15 cellular contexts compared by ENCODE assay signal in genomic region chr16:84931506-84931905, GRCh38.
"Had no signal": no experiment of that assay in that cellular context is flagged by ENCODE, and none has a peak within 500 bp of the region (broad histone marks: within the 10 kb centered on the region; RNA-seq: fewer than 3 reads in every experiment).

No MANE protein-coding gene starts in this region.

- H3K27me3 Mint-ChIP-seq: activated CD4-positive, alpha-beta memory T cell treated with anti-CD3 and anti-CD28 coated beads for 36 hours; activated CD8-positive, alpha-beta memory T cell treated with anti-CD3 and anti-CD28 coated beads, Interleukin-2, amount 10 ng/mL, durations not matched to agents 7 days and 5 days; activated naive CD4-positive, alpha-beta T cell treated with anti-CD3 and anti-CD28 coated beads, Interleukin-2, amount 50 U/mL, for 24 hours had no signal

- H3K36me3 Mint-ChIP-seq: activated CD4-positive, alpha-beta memory T cell treated with anti-CD3 and anti-CD28 coated beads for 36 hours; activated CD8-positive, alpha-beta memory T cell treated with anti-CD3 and anti-CD28 coated beads, Interleukin-2, amount 10 ng/mL, durations not matched to agents 7 days and 5 days; activated naive CD4-positive, alpha-beta T cell treated with anti-CD3 and anti-CD28 coated beads, Interleukin-2, amount 50 U/mL, for 24 hours had no signal

- H3K4me3 Mint-ChIP-seq: activated CD8-positive, alpha-beta memory T cell treated with anti-CD3 and anti-CD28 coated beads, Interleukin-2, amount 10 ng/mL, durations not matched to agents 7 days and 5 days; activated naive CD4-positive, alpha-beta T cell treated with anti-CD3 and anti-CD28 coated beads, Interleukin-2, amount 50 U/mL, for 24 hours; nephron progenitor cell; T-helper 2 cell treated with Interferon-gamma antibody and Interleukin-4, amounts not matched to agents 5 μg/mL and 100 μg/mL, for 36 hours had no signal

- H3K27ac Mint-ChIP-seq: activated CD8-positive, alpha-beta memory T cell treated with anti-CD3 and anti-CD28 coated beads, Interleukin-2, amount 10 ng/mL, durations not matched to agents 7 days and 5 days; nephron progenitor cell; T-helper 2 cell treated with Interferon-gamma antibody and Interleukin-4, amounts not matched to agents 5 μg/mL and 100 μg/mL, for 36 hours had no signal

- H3K9me3 Mint-ChIP-seq: activated naive CD4-positive, alpha-beta T cell treated with anti-CD3 and anti-CD28 coated beads, Interleukin-2, amount 50 U/mL, for 24 hours; nephron progenitor cell; T-helper 2 cell treated with Interferon-gamma antibody and Interleukin-4, amounts not matched to agents 5 μg/mL and 100 μg/mL, for 36 hours had no signal

- ATAC-seq: activated CD4-positive, CD25-positive, alpha-beta regulatory T cell treated with anti-CD3 and anti-CD28 coated beads, Interleukin-2, amount 50 U/mL, for 24 hours; activated CD8-positive, alpha-beta memory T cell treated with anti-CD3 and anti-CD28 coated beads, Interleukin-2, amount 10 ng/mL, durations not matched to agents 7 days and 5 days; left lung; sciatic nerve had no signal

- DNase-seq: activated CD4-positive, alpha-beta memory T cell treated with anti-CD3 and anti-CD28 coated beads for 36 hours; activated CD8-positive, alpha-beta memory T cell treated with anti-CD3 and anti-CD28 coated beads, Interleukin-2, amount 10 ng/mL, durations not matched to agents 7 days and 5 days; activated effector memory CD4-positive, alpha-beta T cell treated with Interleukin-2 at 50 U/mL for 16 hours; activated T-cell treated with anti-CD3 and anti-CD28 coated beads, Interleukin-2, amount 50 U/mL, for 1 hour; amniotic stem cell; cerebellar nuclear complex; effector CD8-positive, alpha-beta T cell; hippocampal formation; kidney; left lung; nephron progenitor cell had no signal

- H3K4me1 Mint-ChIP-seq: activated CD8-positive, alpha-beta memory T cell treated with anti-CD3 and anti-CD28 coated beads, Interleukin-2, amount 10 ng/mL, durations not matched to agents 7 days and 5 days had no signal
